18 cellular contexts compared by ENCODE assay signal in genomic region chr4:152077582-152077981, GRCh38.
"Had no signal": no experiment of that assay in that cellular context is flagged by ENCODE, and none has a peak within 500 bp of the region (broad histone marks: within the 10 kb centered on the region; RNA-seq: fewer than 3 reads in every experiment).

No MANE protein-coding gene starts in this region.

- H3K27me3 Mint-ChIP-seq: naive thymus-derived CD8-positive, alpha-beta T cell had no signal

- H3K9me3 ChIP-seq: gastrocnemius medialis, stomach, thoracic aorta, transverse colon had no signal

- H3K4me3 ChIP-seq: dorsolateral prefrontal cortex, gastrocnemius medialis, stomach, thoracic aorta, transverse colon had no signal

- H3K27me3 ChIP-seq: gastrocnemius medialis, stomach, transverse colon had no signal

- H3K27ac ChIP-seq: dorsolateral prefrontal cortex, gastrocnemius medialis, stomach, thoracic aorta, transverse colon had no signal

- H3K4me1 ChIP-seq: gastrocnemius medialis, stomach, transverse colon had no signal

- H3K9me3 Mint-ChIP-seq: naive thymus-derived CD8-positive, alpha-beta T cell had no signal

- ATAC-seq: gastrocnemius medialis; left lobe of liver; naive thymus-derived CD8-positive, alpha-beta T cell; sciatic nerve had no signal

- DNase-seq: cortex of kidney; dorsolateral prefrontal cortex; effector CD8-positive, alpha-beta T cell; gastrocnemius medialis; glutamatergic neuron; islet precursor cell; mammary epithelial cell; naive thymus-derived CD8-positive, alpha-beta T cell; posterior cingulate gyrus; stimulated activated CD4-positive, alpha-beta T cell treated with anti-CD3 and anti-CD28 coated beads, Interleukin-2, amount 100 ng/mL, for 24 hours; stimulated activated CD4-positive, alpha-beta T cell treated with anti-CD3 and anti-CD28 coated beads, Interleukin-4, amount 100 ng/mL, for 4 hours; stimulated activated naive CD4-positive, alpha-beta T cell; stomach; substantia nigra; transverse colon had no signal

- H3K36me3 Mint-ChIP-seq: naive thymus-derived CD8-positive, alpha-beta T cell had no signal

- H3K36me3 ChIP-seq: gastrocnemius medialis, stomach, thoracic aorta, transverse colon had no signal
